ENCODE assay signal across 2 cellular contexts in the genomic region with DNA sequence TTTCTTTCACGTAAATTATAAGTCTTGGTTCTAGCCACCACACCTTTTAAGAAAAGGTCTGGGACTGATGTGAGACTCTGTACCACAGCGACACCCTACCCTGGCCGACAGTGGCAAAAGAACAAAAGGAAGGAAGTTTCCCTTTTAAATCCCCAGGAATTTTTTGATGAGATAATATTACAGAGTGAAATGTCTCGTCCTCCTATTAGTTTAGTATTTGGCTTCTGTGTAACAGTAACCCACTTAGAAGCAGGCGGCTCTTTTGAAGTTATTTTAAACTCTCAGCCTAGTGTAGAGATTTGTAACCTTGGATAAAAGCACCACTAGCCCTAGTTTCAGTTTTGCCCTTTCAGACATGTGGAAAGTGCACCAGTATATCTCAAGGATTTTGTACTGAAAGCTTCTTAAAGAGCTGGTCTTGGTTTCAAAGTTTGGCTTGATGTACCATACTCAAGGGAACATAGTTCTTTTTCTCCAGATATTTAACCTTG.
TF ChIP-seq lines count a peak whose summit lies in the region.

No MANE protein-coding gene starts in this region.

TF ChIP-seq in GM23338, 12 proteins besides CTCF, POLR2A, EP300 and RAD21:
- TF ChIP-seq ZNF462 (CRISPR knock-in tag; IDR thresholded peaks at IDR 0.05) (no peak), CREB1 (CRISPR knock-in tag; IDR thresholded peaks at IDR 0.05; ENCODE audit: low read depth) (no peak), EZH2 (IDR thresholded peaks at IDR 0.05; ENCODE audit: low read depth, unreplicated experiment) (no peak)

TF ChIP-seq in GM12878, 131 proteins besides CTCF, POLR2A, EP300 and RAD21 (continued from another document):
- no peak for TF ChIP-seq EED (IDR thresholded peaks at IDR 0.05; ENCODE audit: low read depth)
